14 cellular contexts compared by ENCODE assay signal in the genomic region with DNA sequence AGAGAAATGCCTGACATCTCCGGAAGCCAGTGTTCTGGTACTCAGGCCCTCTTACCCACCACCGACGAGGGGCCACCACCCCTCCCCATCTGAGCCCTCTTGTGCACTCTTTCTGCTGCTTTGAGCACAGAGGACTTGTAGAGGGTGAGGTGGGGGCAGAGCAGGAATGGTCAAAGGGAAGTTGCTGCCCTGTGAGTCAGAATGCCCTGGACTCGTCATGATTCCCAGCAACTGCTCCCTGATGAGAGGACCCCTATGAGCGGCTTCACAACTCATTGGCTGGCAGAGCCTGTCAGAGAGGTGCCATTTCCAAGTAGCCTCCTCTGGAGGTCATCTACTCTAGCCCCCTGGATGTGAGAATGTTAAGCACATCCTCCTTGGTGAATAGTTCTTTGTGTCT. TPM values are rescaled to one million over a fixed set of nuclear protein-coding genes. Genes with fewer than 3 reads are reported as not detected.
DNase-seq lines count a peak whose midpoint lies in the region; ATAC-seq, FAIRE-seq and TF ChIP-seq lines count a peak whose summit lies in the region.
"Had no signal": no experiment of that assay in that cellular context is flagged by ENCODE, and none has a peak within 500 bp of the region (broad histone marks: within the 10 kb centered on the region; RNA-seq: fewer than 3 reads in every experiment).

No MANE protein-coding gene starts in this region.

- no peak for ATAC-seq in T-helper 17 cell
- ATAC-seq: naive thymus-derived CD4-positive, alpha-beta T cell had no signal

- H3K27me3 ChIP-seq in WERI-Rb-1 (ENCODE audit: insufficient read depth, low read depth, severe bottlenecking) = no peaks in the 10 kb centered on the region

- H3K27ac ChIP-seq in WERI-Rb-1 = no peak overlapping the region

- H3K36me3 Mint-ChIP-seq in T-helper 17 cell (ENCODE audit: low read depth) = no peaks in the 10 kb centered on the region
- H3K36me3 Mint-ChIP-seq: activated naive CD4-positive, alpha-beta T cell treated with anti-CD3 and anti-CD28 coated beads, Interleukin-2, amount 50 U/mL, for 24 hours; naive thymus-derived CD4-positive, alpha-beta T cell had no signal

- no peak for FAIRE-seq in urothelium cell line (lab: Jason Lieb, UNC)

- H3K36me3 ChIP-seq in WERI-Rb-1 = no peaks in the 10 kb centered on the region

- H3K9me3 ChIP-seq in T-helper 17 cell (ENCODE audit: control insufficient read depth, low read length, poor library complexity, severe bottlenecking) (no peaks in the 10 kb centered on the region), WERI-Rb-1 (ENCODE audit: severe bottlenecking) (no peaks in the 10 kb centered on the region)

- no peak overlapping the region for H3K4me3 Mint-ChIP-seq in T-helper 17 cell
- H3K4me3 Mint-ChIP-seq: activated B cell treated with CpG ODN at 0.5 μM for 24 hours; activated naive CD4-positive, alpha-beta T cell treated with anti-CD3 and anti-CD28 coated beads, Interleukin-2, amount 50 U/mL, for 24 hours had no signal

- peak overlapping the region; percentile 98 for H3K27ac Mint-ChIP-seq in T-helper 17 cell
- H3K27ac Mint-ChIP-seq: activated B cell treated with CpG ODN at 0.5 μM for 24 hours had no signal

- peak overlapping the region; percentile 46 for H3K4me3 ChIP-seq in fibroblast of pulmonary artery (replicated peaks; ENCODE audit: low read depth, low read length)
- no peak overlapping the region for H3K4me3 ChIP-seq in WERI-Rb-1 (ENCODE audit: low read depth, low read length)

- no peaks in the 10 kb centered on the region for H3K27me3 Mint-ChIP-seq in T-helper 17 cell
- H3K27me3 Mint-ChIP-seq: activated B cell treated with CpG ODN at 0.5 μM for 24 hours; activated naive CD4-positive, alpha-beta T cell treated with anti-CD3 and anti-CD28 coated beads, Interleukin-2, amount 50 U/mL, for 24 hours; naive thymus-derived CD4-positive, alpha-beta T cell had no signal

- H3K4me1 Mint-ChIP-seq in T-helper 17 cell = peaks cover 26% of the 10 kb centered on the region

- DNase-seq in ELR (ENCODE audit: low read depth) (peak; percentile 89), T-helper 17 cell (no peak), fibroblast of pulmonary artery (ENCODE audit: low read depth) (peak; percentile 69), pulmonary artery endothelial cell (ENCODE audit: low read depth, low spot score) (peak; percentile 84), WERI-Rb-1 (no peak), DMS53 treated with DMSO at 0.1 percent for 48 hours (lab: John Stamatoyannopoulos, UW; ENCODE audit: unreplicated experiment) (no peak), urothelium cell line (ENCODE audit: low spot score) (no peak), hypothalamus (lab: John Stamatoyannopoulos, UW) (no peak)
- DNase-seq: activated B cell treated with CpG ODN at 0.5 μM for 24 hours; naive thymus-derived CD4-positive, alpha-beta T cell; stimulated activated CD4-positive, alpha-beta T cell treated with anti-CD3 and anti-CD28 coated beads, Interleukin-2, amount 100 ng/mL, for 48 hours; trophoblast cell had no signal

- TF ChIP-seq CTCF in fibroblast of pulmonary artery (IDR thresholded peaks at IDR 0.05; ENCODE audit: low read length, missing control alignments) (no peak), WERI-Rb-1 (IDR thresholded peaks at IDR 0.05; ENCODE audit: low read depth, low read length) (no peak)

RNA-seq across cellular contexts. Expression of gene ECSCR, which starts 0.8 kb away (rescaled TPM):
- total RNA-seq in T-helper 17 cell (not detected), pulmonary artery endothelial cell (448 and 513 TPM in 2 replicates)
- total RNA-seq: activated B cell treated with CpG ODN at 0.5 μM for 24 hours, fibroblast of villous mesenchyme had no signal

RNA-seq across cellular contexts. Expression of gene SMIM33, which starts 9.1 kb away (rescaled TPM):
- total RNA-seq in T-helper 17 cell = under 1 TPM; 0.13 to 0.32 TPM
- under 0.01 TPM in 1 of 2 replicates, not detected in the other for total RNA-seq in pulmonary artery endothelial cell
- total RNA-seq: activated B cell treated with CpG ODN at 0.5 μM for 24 hours, fibroblast of villous mesenchyme had no signal

RNA-seq across cellular contexts. Expression of gene STING1, which starts 20.9 kb away (rescaled TPM):
- total RNA-seq in T-helper 17 cell (100 to 1,000 TPM; 151 to 160 TPM), pulmonary artery endothelial cell (89.4 and 92.2 TPM in 2 replicates)

RNA-seq across cellular contexts. Expression of gene DNAJC18, which starts 22.4 kb away (rescaled TPM):
- total RNA-seq in T-helper 17 cell (1 to 10 TPM; 4.0 to 8.7 TPM), pulmonary artery endothelial cell (5.9 and 7.6 TPM in 2 replicates)

RNA-seq across cellular contexts. Expression of gene SPATA24, which starts 57.8 kb away (rescaled TPM):
- total RNA-seq in T-helper 17 cell (1 to 10 TPM; 3.8 to 4.1 TPM), pulmonary artery endothelial cell (6.7 and 9.4 TPM in 2 replicates)

Comparison
In these comparisons a context has a peak if more than half of its experiments do, and no peak if none do; other contexts are left out.
1. DNase-seq: peak in ELR (single experiment), fibroblast of pulmonary artery (single experiment) and pulmonary artery endothelial cell (single experiment); none in T-helper 17 cell (0 of 3), WERI-Rb-1 (single experiment), DMS53 treated with DMSO at 0.1 percent for 48 hours (single experiment), urothelium cell line (single experiment) and hypothalamus (0 of 51).
2. RNA of gene ECSCR, which starts 0.8 kb away (total RNA-seq): 448 to 513 TPM in pulmonary artery endothelial cell; not detected in T-helper 17 cell; every median in the first group is over 100 times any median in the second.